In genomic region chr11:125273519-125274000, GRCh38 we compare ENCODE assay signal across 18 cellular contexts.
DNase-seq lines count a peak whose midpoint lies in the region; ATAC-seq, FAIRE-seq and TF ChIP-seq lines count a peak whose summit lies in the region.
"Had no signal": no experiment of that assay in that cellular context is flagged by ENCODE, and none has a peak within 500 bp of the region (broad histone marks: within the 10 kb centered on the region; RNA-seq: fewer than 3 reads in every experiment).

No MANE protein-coding gene starts in this region.

- DNase-seq in astrocyte of the hippocampus (ENCODE audit: low read depth, low spot score) (peak; percentile 26), mesenchymal stem cell (no peak), prostate gland (ENCODE audit: low spot score) (no peak), HepG2 (ENCODE audit: low spot score) (no peak), SJCRH30 (no peak), HuH-7 (ENCODE audit: low spot score) (no peak), Calu3 (no peak)
- DNase-seq: 8988T; CD4-positive, alpha-beta T cell; EL; GOT3; IMR-90 had no signal

- no peak overlapping the region for H2BK12ac ChIP-seq in mesenchymal stem cell (ENCODE audit: low read length in 2 of 2)

- intact Hi-C loops in prostate gland (cut with DNase I) = no loop called here
- intact Hi-C loops in HepG2 (cut with micrococcal nuclease; ENCODE audit: unreplicated experiment) = no loop called here
- intact Hi-C loops in Calu3 (cut with micrococcal nuclease; ENCODE audit: unreplicated experiment) = no loop called here

- in situ Hi-C loops in HepG2 (cut with HindIII; ENCODE audit: extremely low pct_ligation_motif_present, low pct_unique_long_range_greater_than_20kb) = no loop called here

- 93% methylated on average over 5 of the region's 5 CpGs for WGBS in mesenchymal stem cell
- WGBS in prostate gland = 78% methylated on average over 5 of the region's 5 CpGs
- 21% methylated on average over 5 of the region's 5 CpGs for WGBS in HepG2 (ENCODE audit: low lambda C conversion rate)

- H3K4me1 ChIP-seq in mesenchymal stem cell (ENCODE audit: control insufficient read depth, insufficient read depth, low read depth, low read length) (peaks cover 21% of the 10 kb centered on the region), prostate gland (replicated peaks) (no peaks in the 10 kb centered on the region), HepG2 (ENCODE audit: insufficient read depth, low read length) (peaks cover 15% of the 10 kb centered on the region), SJCRH30 (peaks cover 22% of the 10 kb centered on the region)

- H3K4me2 ChIP-seq in mesenchymal stem cell (ENCODE audit: low read length, poor library complexity, severe bottlenecking) (no peak overlapping the region), HepG2 (ENCODE audit: low read depth, low read length) (no peak overlapping the region)
- H3K4me2 ChIP-seq: BLaER1 treated with 17β-estradiol and CSF1 and Interleukin-3, amounts not matched to agents 10 nM and 100 nM had no signal

- H3K9me3 ChIP-seq in mesenchymal stem cell (ENCODE audit: control insufficient read depth, low read length) (no peaks in the 10 kb centered on the region), prostate gland (no peaks in the 10 kb centered on the region), HepG2 (ENCODE audit: low read length) (no peaks in the 10 kb centered on the region), SJCRH30 (replicated peaks) (no peaks in the 10 kb centered on the region)
- H3K9me3 ChIP-seq: BLaER1 treated with 17β-estradiol and CSF1 and Interleukin-3, amounts not matched to agents 10 nM and 100 nM had no signal

- TF ChIP-seq CTCF in C4-2B (conservative IDR thresholded peaks at IDR 0.05) (no peak), prostate gland (IDR thresholded peaks at IDR 0.05) (no peak), HepG2 (CRISPR knock-in tag; IDR thresholded peaks at IDR 0.05) (no peak), Calu3 (IDR thresholded peaks at IDR 0.05; ENCODE audit: unreplicated experiment) (no peak)

- no peak for TF ChIP-seq RAD21 in HepG2 (CRISPR knock-in tag; IDR thresholded peaks at IDR 0.05)

- H4K91ac ChIP-seq in mesenchymal stem cell (ENCODE audit: low read length) = no peak overlapping the region

- H2AK5ac ChIP-seq in mesenchymal stem cell (ENCODE audit: low read length, severe bottlenecking) = peak overlapping the region; percentile 40

- no peaks in the 10 kb centered on the region for H3K9me3 Mint-ChIP-seq in Calu3 (ENCODE audit: low read depth, unreplicated experiment)
- H3K9me3 Mint-ChIP-seq: CD4-positive, alpha-beta T cell; H9 had no signal

- H3K4ac ChIP-seq in mesenchymal stem cell (ENCODE audit: low read depth in 1 of 2, low read length in 2 of 2) = no peak overlapping the region

- H2BK15ac ChIP-seq in mesenchymal stem cell (ENCODE audit: low read depth, poor library complexity, severe bottlenecking) = no peak overlapping the region

- H3K79me2 ChIP-seq in HepG2 (ENCODE audit: insufficient read depth, low read length) = no peaks in the 10 kb centered on the region

- no peak for ATAC-seq in HepG2

- H2BK5ac ChIP-seq in mesenchymal stem cell (ENCODE audit: low read depth, low read length, poor library complexity, severe bottlenecking) = no peak overlapping the region

- no peak overlapping the region for H3K23ac ChIP-seq in mesenchymal stem cell (ENCODE audit: low read length in 2 of 2)

- H3K27ac ChIP-seq in C4-2B = peak overlapping the region; percentile 57
- H3K27ac ChIP-seq in mesenchymal stem cell (ENCODE audit: low read length, poor library complexity, severe bottlenecking) = peak overlapping the region; percentile 79
- H3K27ac ChIP-seq in prostate gland = peak overlapping the region; percentile 41 to 67
- H3K27ac ChIP-seq in HepG2 (ENCODE audit: extremely low read length, insufficient read depth, low read length) = no peak overlapping the region
- H3K27ac ChIP-seq in SJCRH30 = no peak overlapping the region
- H3K27ac ChIP-seq: BLaER1 treated with 17β-estradiol and CSF1 and Interleukin-3, amounts not matched to agents 10 nM and 100 nM; HL-60 had no signal

- no peaks in the 10 kb centered on the region for H3K4me1 Mint-ChIP-seq in Calu3 (ENCODE audit: low read depth, unreplicated experiment)

- no peak overlapping the region for H4K8ac ChIP-seq in mesenchymal stem cell (ENCODE audit: low read length)

- no peak overlapping the region for H2AFZ ChIP-seq in mesenchymal stem cell (ENCODE audit: low read depth, low read length)
- H2AFZ ChIP-seq in HepG2 (ENCODE audit: low read length) = no peak overlapping the region

- BruUV-seq in HepG2 (replicated peaks; lab: Mats Ljungman, UMichigan) = no TSS peak
- no TSS peak for BruUV-seq in Calu3 (replicated peaks; lab: Mats Ljungman, UMichigan)

- CTCF ChIA-PET in HepG2 (lab: Yijun Ruan, JAX; ENCODE audit: low intra/inter-chr PET ratio, low total read pairs) (no interaction called here), Calu3 (lab: Charles Lee) (no interaction called here)

- FAIRE-seq in HepG2 (lab: Jason Lieb, UNC) = no peak
- FAIRE-seq: G401.6, GM12891 had no signal

- H3K9ac ChIP-seq in mesenchymal stem cell (ENCODE audit: low read length) = no peak overlapping the region
- no peak overlapping the region for H3K9ac ChIP-seq in HepG2 (ENCODE audit: insufficient read depth, low read depth, low read length)
- H3K9ac ChIP-seq: BLaER1 treated with 17β-estradiol and CSF1 and Interleukin-3, amounts not matched to agents 10 nM and 100 nM had no signal

- H3K27me3 Mint-ChIP-seq in Calu3 (ENCODE audit: unreplicated experiment) = peaks cover 53% of the 10 kb centered on the region

- H3K14ac ChIP-seq in mesenchymal stem cell (ENCODE audit: low read length in 2 of 2) = no peak overlapping the region

- H3K4me3 Mint-ChIP-seq in Calu3 (ENCODE audit: low read depth, unreplicated experiment) = no peak overlapping the region
- H3K4me3 Mint-ChIP-seq: CD4-positive, alpha-beta T cell; H9 had no signal

- H3K4me3 ChIP-seq in mesenchymal stem cell (ENCODE audit: insufficient read depth in 1 of 2, low read depth in 1 of 2, low read length in 2 of 2) (no peak overlapping the region), prostate gland (no peak overlapping the region), HepG2 (replicated peaks in 1 of 3; ENCODE audit: insufficient read depth in 1 of 3, low read depth in 2 of 3, low read length in 3 of 3) (no peak overlapping the region), SJCRH30 (no peak overlapping the region)
- H3K4me3 ChIP-seq: BLaER1 treated with 17β-estradiol and CSF1 and Interleukin-3, amounts not matched to agents 10 nM and 100 nM had no signal

- no peak overlapping the region for H3K18ac ChIP-seq in mesenchymal stem cell (ENCODE audit: low read depth in 1 of 2, low read length in 2 of 2)

- no peak overlapping the region for H3K27ac Mint-ChIP-seq in Calu3 (ENCODE audit: unreplicated experiment)
- H3K27ac Mint-ChIP-seq: CD4-positive, alpha-beta T cell; H9 had no signal

- H2BK120ac ChIP-seq in mesenchymal stem cell (ENCODE audit: low read depth, low read length) = no peak overlapping the region

- H3K36me3 ChIP-seq in mesenchymal stem cell (ENCODE audit: control insufficient read depth in 1 of 2, insufficient read depth in 2 of 2, low read depth in 1 of 2, low read length in 2 of 2) (peaks cover 0 to 13% of the 10 kb centered on the region in 2 experiments), prostate gland (no peaks in the 10 kb centered on the region), HepG2 (replicated peaks in 1 of 2; ENCODE audit: control insufficient read depth in 1 of 2, insufficient read depth in 2 of 2, low read length in 2 of 2) (no peaks in the 10 kb centered on the region), SJCRH30 (no peaks in the 10 kb centered on the region)
- H3K36me3 ChIP-seq: BLaER1 treated with 17β-estradiol and CSF1 and Interleukin-3, amounts not matched to agents 10 nM and 100 nM had no signal

- POLR2A ChIA-PET in HepG2 (lab: Yijun Ruan, JAX) = no interaction called here

- H3K27me3 ChIP-seq in mesenchymal stem cell (ENCODE audit: control insufficient read depth in 1 of 2, insufficient read depth in 1 of 2, low read length in 2 of 2) (no peaks in the 10 kb centered on the region), prostate gland (replicated peaks; ENCODE audit: insufficient read depth) (no peaks in the 10 kb centered on the region), HepG2 (ENCODE audit: control insufficient read depth in 1 of 2, insufficient read depth in 2 of 2, low read length in 2 of 2) (peaks cover 4 to 48% of the 10 kb centered on the region in 2 experiments; a peak in 3 of 5 replicates), SJCRH30 (no peaks in the 10 kb centered on the region)
- H3K27me3 ChIP-seq: BLaER1 treated with 17β-estradiol and CSF1 and Interleukin-3, amounts not matched to agents 10 nM and 100 nM had no signal

- no peak for TF ChIP-seq POLR2A in prostate gland (IDR thresholded peaks at IDR 0.05)
- TF ChIP-seq POLR2A in HepG2 (IDR thresholded peaks at IDR 0.05; ENCODE audit: insufficient read depth in 1 of 2, low read depth in 2 of 2, low read length in 2 of 2) = no peak

- H3K79me1 ChIP-seq in mesenchymal stem cell (replicated peaks; ENCODE audit: low read length, poor library complexity, severe bottlenecking) = peaks cover 38% of the 10 kb centered on the region

- H4K20me1 ChIP-seq in HepG2 (ENCODE audit: insufficient read depth, low read length) = no peaks in the 10 kb centered on the region
- H4K20me1 ChIP-seq: BLaER1 treated with 17β-estradiol and CSF1 and Interleukin-3, amounts not matched to agents 10 nM and 100 nM had no signal

- TF ChIP-seq EP300 in HepG2 (IDR thresholded peaks at IDR 0.05; ENCODE audit: low read depth in 2 of 2, low read length in 2 of 2) = no peak
- no peak for TF ChIP-seq EP300 in HepG2 (CRISPR knock-in tag; IDR thresholded peaks at IDR 0.05; ENCODE audit: borderline replicate concordance)

- no peaks in the 10 kb centered on the region for H3K36me3 Mint-ChIP-seq in Calu3 (ENCODE audit: insufficient read depth, unreplicated experiment)

TF ChIP-seq in HepG2, 621 proteins besides CTCF, POLR2A, EP300 and RAD21:
- no peak for TF ChIP-seq NCOR1 (IDR thresholded peaks at IDR 0.05; ENCODE audit: borderline replicate concordance, low read length)

Comparison
In these comparisons a context has a peak if more than half of its experiments do, and no peak if none do; other contexts are left out.
1. H3K27ac ChIP-seq: peak in C4-2B (single experiment), mesenchymal stem cell (single experiment) and prostate gland (2 of 2); none in HepG2 (single experiment) and SJCRH30 (single experiment).